17 cellular contexts compared by ENCODE assay signal in the genomic region with DNA sequence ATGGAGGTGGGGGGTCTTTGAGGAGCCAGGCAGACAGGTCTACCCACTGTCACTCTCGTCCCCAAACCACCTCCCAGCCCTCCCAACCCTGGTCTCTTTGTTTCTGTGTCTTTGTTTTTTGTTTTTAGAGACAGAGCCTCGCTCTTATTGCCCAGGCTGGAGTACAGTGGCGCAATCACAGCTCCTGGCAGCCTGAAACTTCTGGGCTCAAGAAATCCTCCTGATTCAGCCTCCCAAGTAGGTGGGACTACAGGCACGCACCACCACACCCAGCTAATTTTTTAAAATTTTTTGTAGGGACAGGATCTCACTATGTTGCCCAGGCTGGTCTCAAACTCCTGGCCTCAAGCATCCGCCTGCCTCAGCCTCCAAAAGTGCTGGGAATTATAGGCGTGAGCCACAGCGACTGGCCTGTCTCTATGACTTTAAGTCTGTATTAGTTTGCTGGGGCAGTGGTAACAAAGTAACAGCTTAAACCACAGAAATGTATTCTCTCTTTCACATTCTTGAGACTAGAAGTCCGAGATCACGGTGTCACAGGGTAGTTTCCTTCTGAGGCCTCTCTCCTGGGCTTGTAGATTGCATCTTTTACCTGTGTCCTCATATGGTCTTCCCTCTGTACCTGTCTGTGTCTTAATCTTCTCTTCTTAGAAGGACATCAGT. TPM values are rescaled to one million over a fixed set of nuclear protein-coding genes. Genes with fewer than 3 reads are reported as not detected.
A peak's percentile ranks its signal among the peaks of the same experiment; 100 is the strongest.
DNase-seq lines count a peak whose midpoint lies in the region; ATAC-seq and TF ChIP-seq lines count a peak whose summit lies in the region.
"Had no signal": no experiment of that assay in that cellular context is flagged by ENCODE, and none has a peak within 500 bp of the region (broad histone marks: within the 10 kb centered on the region; RNA-seq: fewer than 3 reads in every experiment).

No MANE protein-coding gene starts in this region.

- no peak for DNase-seq in activated CD4-positive, alpha-beta T cell treated with anti-CD3 and anti-CD28 coated beads for 36 hours
- no peak for DNase-seq in activated CD4-positive, alpha-beta T cell treated with anti-CD3 and anti-CD28 coated beads for 1 hour
- DNase-seq in testis (peak; percentile 75), colonic mucosa (no peak), T-helper 2 cell (no peak)
- DNase-seq: 8988T; DMS153; endodermal cell; Kasumi-1; PC-3; stimulated activated naive CD4-positive, alpha-beta T cell had no signal

- H3K9ac ChIP-seq in KMS-11 (peak overlapping the region; percentile 37; the same call in 1 of the 2 replicates), colonic mucosa (ENCODE audit: low read depth in 2 of 2, low read length in 2 of 2) (no peak overlapping the region)

- H3K4me2 ChIP-seq in KMS-11, result peak overlapping the region; percentile 56; the same call in 1 of the 2 replicates

- H3K27ac Mint-ChIP-seq in activated CD4-positive, alpha-beta T cell treated with anti-CD3 and anti-CD28 coated beads for 36 hours, result peak overlapping the region; percentile 5
- H3K27ac Mint-ChIP-seq: endodermal cell; T-helper 1 cell treated with Interleukin-12 subunit alpha and Interleukin-12 subunit beta and Interleukin-4 antibody, amounts not matched to agents 30 μg/mL and 1 μg/mL, for 36 hours had no signal

- H3K27ac ChIP-seq in KMS-11 (peak overlapping the region; percentile 93), testis (peak overlapping the region; percentile 9 to 80), colonic mucosa (no peak overlapping the region)

- no peak for TF ChIP-seq POLR2A in testis (IDR thresholded peaks at IDR 0.05)

- WGBS in testis, 2 donors, result 71% methylated on average over 9 of the region's 9 CpGs

- TF ChIP-seq CTCF in KMS-11 (conservative IDR thresholded peaks at IDR 0.05; ENCODE audit: low read depth, low read length) (no peak), testis (IDR thresholded peaks at IDR 0.05) (no peak), colonic mucosa (IDR thresholded peaks at IDR 0.05) (no peak)

- no peaks in the 10 kb centered on the region for H3K79me2 ChIP-seq in KMS-11 (ENCODE audit: insufficient read depth, low read depth)

- no peaks in the 10 kb centered on the region for H3K9me3 ChIP-seq in testis
- no peaks in the 10 kb centered on the region for H3K9me3 ChIP-seq in colonic mucosa

- POLR2A ChIA-PET in activated CD4-positive, alpha-beta T cell treated with anti-CD3 and anti-CD28 coated beads for 36 hours (lab: Charles Lee), result no interaction called here

- H3K27me3 Mint-ChIP-seq in activated CD4-positive, alpha-beta T cell treated with anti-CD3 and anti-CD28 coated beads for 36 hours, result no peaks in the 10 kb centered on the region

- intact Hi-C loops in activated CD4-positive, alpha-beta T cell treated with anti-CD3 and anti-CD28 coated beads for 36 hours (cut with DNase I, micrococcal nuclease), result no loop called here
- intact Hi-C loops in testis (cut with DNase I; ENCODE audit: low total_unique reads) (no loop called here), colonic mucosa (cut with DNase I) (no loop called here)

- H2AFZ ChIP-seq in KMS-11 (ENCODE audit: low read depth), result no peak overlapping the region; the same call in 1 of the 2 replicates

- CTCF ChIA-PET in activated CD4-positive, alpha-beta T cell treated with anti-CD3 and anti-CD28 coated beads for 36 hours (lab: Charles Lee), result no interaction called here

- no peaks in the 10 kb centered on the region for H3K36me3 ChIP-seq in KMS-11 (ENCODE audit: insufficient read depth)
- no peaks in the 10 kb centered on the region for H3K36me3 ChIP-seq in testis (ENCODE audit: low read depth, missing control alignments)
- H3K36me3 ChIP-seq in colonic mucosa, result no peaks in the 10 kb centered on the region

- no peak for ATAC-seq in activated CD4-positive, alpha-beta T cell treated with anti-CD3 and anti-CD28 coated beads for 36 hours
- ATAC-seq in HG02678 (IDR thresholded peaks at IDR 0.05; ENCODE audit: unreplicated experiment) (peak; percentile 78), GM21529 (IDR thresholded peaks at IDR 0.05; ENCODE audit: unreplicated experiment) (no peak)
- ATAC-seq: PC-3 had no signal

- no peaks in the 10 kb centered on the region for H4K20me1 ChIP-seq in KMS-11 (ENCODE audit: insufficient read depth)

- H3K27me3 ChIP-seq in KMS-11 (ENCODE audit: insufficient read depth, low read depth) (no peaks in the 10 kb centered on the region), testis (no peaks in the 10 kb centered on the region), colonic mucosa (peaks cover 8% of the 10 kb centered on the region)

- H3K36me3 Mint-ChIP-seq in activated CD4-positive, alpha-beta T cell treated with anti-CD3 and anti-CD28 coated beads for 36 hours (ENCODE audit: low read depth), result peaks cover 8% of the 10 kb centered on the region

- peaks cover 39% of the 10 kb centered on the region for H3K4me1 Mint-ChIP-seq in activated CD4-positive, alpha-beta T cell treated with anti-CD3 and anti-CD28 coated beads for 36 hours

- no peak overlapping the region for H3K4me3 Mint-ChIP-seq in activated CD4-positive, alpha-beta T cell treated with anti-CD3 and anti-CD28 coated beads for 36 hours
- H3K4me3 Mint-ChIP-seq: endodermal cell; T-helper 1 cell treated with Interleukin-12 subunit alpha and Interleukin-12 subunit beta and Interleukin-4 antibody, amounts not matched to agents 30 μg/mL and 1 μg/mL, for 36 hours had no signal

- H3K4me1 ChIP-seq in KMS-11 (ENCODE audit: low read depth, poor library complexity, severe bottlenecking), result peaks cover 95% of the 10 kb centered on the region
- H3K4me1 ChIP-seq in testis, result peaks cover 59% of the 10 kb centered on the region
- H3K4me1 ChIP-seq in colonic mucosa, result no peaks in the 10 kb centered on the region

- H3K9me3 Mint-ChIP-seq in activated CD4-positive, alpha-beta T cell treated with anti-CD3 and anti-CD28 coated beads for 36 hours (ENCODE audit: low read depth), result no peaks in the 10 kb centered on the region
- H3K9me3 Mint-ChIP-seq: T-helper 1 cell treated with Interleukin-12 subunit alpha and Interleukin-12 subunit beta and Interleukin-4 antibody, amounts not matched to agents 30 μg/mL and 1 μg/mL, for 36 hours had no signal

- H3K4me3 ChIP-seq in KMS-11 (IDR thresholded peaks at IDR 0.05; ENCODE audit: insufficient read depth, low read depth, low read length), result no peak overlapping the region
- no peak overlapping the region for H3K4me3 ChIP-seq in testis
- H3K4me3 ChIP-seq in colonic mucosa, result no peak overlapping the region
- H3K4me3 ChIP-seq: lung had no signal

RNA-seq across cellular contexts. Expression of a gene that starts 26.1 kb away (rescaled TPM):
- total RNA-seq in activated CD4-positive, alpha-beta T cell treated with anti-CD3 and anti-CD28 coated beads for 36 hours, result 10 to 100 TPM; 12.0 to 12.9 TPM
- total RNA-seq in testis, result 10 to 100 TPM; 22.8 to 26.9 TPM
- 15.0 TPM for polyA plus RNA-seq in testis (ENCODE audit: insufficient read depth, low read depth, low replicate concordance)
- total RNA-seq in colonic mucosa, result 1 to 10 TPM in 1 of 2 donors, under 1 TPM in 1; 0.82 to 1.3 TPM
- total RNA-seq: osteocyte, PC-3 had no signal

RNA-seq across cellular contexts. Expression of a gene that starts 52.9 kb away (rescaled TPM):
- total RNA-seq in activated CD4-positive, alpha-beta T cell treated with anti-CD3 and anti-CD28 coated beads for 36 hours, result 10 to 100 TPM in 1 of 2 experiments, 1 to 10 TPM in 1; 9.0 to 10.6 TPM
- 10 to 100 TPM; 18.2 to 20.1 TPM for total RNA-seq in testis
- polyA plus RNA-seq in testis (ENCODE audit: insufficient read depth, low read depth, low replicate concordance), result 5.0 TPM
- total RNA-seq in colonic mucosa, result 10 to 100 TPM in 1 of 2 donors, 1 to 10 TPM in 1; 9.0 to 10.2 TPM
- total RNA-seq: osteocyte had no signal

Comparison
In these comparisons a context has a peak if more than half of its experiments do, and no peak if none do; other contexts are left out.
1. RNA of a gene that starts 26.1 kb away (total RNA-seq): 22.8 to 26.9 TPM in testis and 12.0 to 12.9 TPM in activated CD4-positive, alpha-beta T cell treated with anti-CD3 and anti-CD28 coated beads for 36 hours; 0.82 to 1.3 TPM in colonic mucosa; every median in the first group is over 4 times any median in the second.